Comparison of ENCODE assay signal across 8 cellular contexts in the genomic region with DNA sequence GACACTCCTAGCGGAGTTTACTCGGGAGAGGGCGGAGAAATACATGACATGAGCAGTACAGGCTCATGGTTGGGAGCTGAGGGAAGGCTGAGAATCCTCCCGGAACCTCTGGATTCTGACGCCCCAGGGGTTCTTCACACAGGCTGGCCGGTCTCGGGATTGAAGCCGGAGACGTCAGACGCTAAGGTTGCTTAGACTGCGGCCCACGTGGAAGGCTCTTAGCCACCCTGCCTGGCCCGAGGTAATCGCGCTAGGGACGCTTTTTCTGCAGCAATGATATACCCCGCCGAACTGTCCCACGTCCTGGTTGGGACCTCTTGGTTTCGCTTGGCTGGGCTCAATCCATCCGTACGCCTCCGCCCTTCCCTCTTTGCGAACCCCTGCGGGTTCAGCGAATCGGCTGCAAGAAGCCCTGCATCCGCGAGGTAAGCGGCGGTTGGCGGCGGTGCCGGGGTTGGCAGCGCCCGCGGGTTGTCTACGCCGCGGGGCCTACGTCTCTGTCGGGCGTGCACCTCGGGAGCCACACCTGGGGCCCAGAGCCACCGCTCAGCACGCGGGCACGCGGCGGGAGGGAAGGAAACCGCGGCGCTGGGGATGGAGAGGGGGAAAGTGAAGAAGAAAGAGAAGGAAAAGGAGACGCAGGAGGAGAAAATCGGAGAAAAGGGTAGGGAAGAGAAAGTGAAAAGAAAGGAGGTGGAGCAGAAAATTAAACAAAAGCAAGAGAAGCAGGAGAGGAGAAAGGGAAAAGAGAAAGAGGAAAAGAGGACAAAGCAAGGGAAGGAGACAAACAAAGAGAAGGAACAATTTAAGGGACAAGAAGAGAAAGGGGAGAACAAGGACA. TPM values are rescaled to one million over a fixed set of nuclear protein-coding genes. Genes with fewer than 3 reads are reported as not detected.
DNase-seq lines count a peak whose midpoint lies in the region; ATAC-seq, FAIRE-seq and TF ChIP-seq lines count a peak whose summit lies in the region.

A gene with protein sequence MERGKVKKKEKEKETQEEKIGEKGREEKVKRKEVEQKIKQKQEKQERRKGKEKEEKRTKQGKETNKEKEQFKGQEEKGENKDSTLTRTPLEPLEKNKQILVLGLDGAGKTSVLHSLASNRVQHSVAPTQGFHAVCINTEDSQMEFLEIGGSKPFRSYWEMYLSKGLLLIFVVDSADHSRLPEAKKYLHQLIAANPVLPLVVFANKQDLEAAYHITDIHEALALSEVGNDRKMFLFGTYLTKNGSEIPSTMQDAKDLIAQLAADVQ (plus strand): TSS at position 523 of the 841 bp plus-strand sequence. CDS start 72 bp downstream, at position 595.

- peak within 1 kb of the TSS; percentile 61 for H3K9ac ChIP-seq in NT2/D1 (ENCODE audit: insufficient read length, low read depth)

- CTCF ChIA-PET in activated naive CD4-positive, alpha-beta T cell treated with anti-CD3 and anti-CD28 coated beads, Interleukin-2, amount 10 ng/mL, durations not matched to agents 7 days and 5 days (lab: Charles Lee), result no interaction called here

- H3K36me3 Mint-ChIP-seq in activated naive CD4-positive, alpha-beta T cell treated with anti-CD3 and anti-CD28 coated beads, Interleukin-2, amount 10 ng/mL, durations not matched to agents 7 days and 5 days, result peaks cover 25% of the 10 kb centered on the region

- H3K4me1 ChIP-seq in NT2/D1 (ENCODE audit: insufficient read depth, insufficient read length), result no peaks in the 10 kb centered on the region
- H3K4me1 ChIP-seq in pancreas, result peaks cover 0 to 3% (median 0%) of the 10 kb centered on the region in 3 donors
- peaks cover 0 to 11% of the 10 kb centered on the region in 2 donors for H3K4me1 ChIP-seq in thoracic aorta (ENCODE audit: control insufficient read depth in 1 of 2, low read depth in 2 of 2)

- DNase-seq in DMS53 treated with DMSO at 0.1 percent for 48 hours (lab: John Stamatoyannopoulos, UW; ENCODE audit: unreplicated experiment) (peak; percentile 27), HFF-Myc (ENCODE audit: extremely low read depth, low read depth) (peak; percentile 37), NT2/D1 (ENCODE audit: low read depth, low spot score) (peak; percentile 28), Right ventricle myocardium inferior (ENCODE audit: missing footprints) (peak; percentile 73), pancreas (peak; percentile 21 to 81 (median 44)), thoracic aorta (ENCODE audit: low spot score) (peak; percentile 9), NCI-H1694 treated with DMSO at 0.1 percent for 48 hours (lab: John Stamatoyannopoulos, UW) (no peak)
- peak; percentile 76 for DNase-seq in activated naive CD4-positive, alpha-beta T cell treated with anti-CD3 and anti-CD28 coated beads, Interleukin-2, amount 10 ng/mL, durations not matched to agents 7 days and 5 days

- H3K27me3 ChIP-seq in NT2/D1 (ENCODE audit: insufficient read depth, insufficient read length) (peaks cover 16% of the 10 kb centered on the region), pancreas (no peaks in the 10 kb centered on the region), thoracic aorta (replicated peaks; ENCODE audit: insufficient read depth) (no peaks in the 10 kb centered on the region)

- peaks cover 23% of the 10 kb centered on the region for H3K27me3 Mint-ChIP-seq in activated naive CD4-positive, alpha-beta T cell treated with anti-CD3 and anti-CD28 coated beads, Interleukin-2, amount 10 ng/mL, durations not matched to agents 7 days and 5 days

- H3K9me3 ChIP-seq in NT2/D1 (ENCODE audit: insufficient read depth, low read length), result no peaks in the 10 kb centered on the region
- H3K9me3 ChIP-seq in pancreas, result no peaks in the 10 kb centered on the region
- H3K9me3 ChIP-seq in thoracic aorta, result no peaks in the 10 kb centered on the region

- intact Hi-C loops in Right ventricle myocardium inferior (cut with DNase I) (no loop called here), pancreas (cut with DNase I) (no loop called here)

- H3K4me3 ChIP-seq in HFF-Myc (replicated peaks; ENCODE audit: low read depth, low read length), result peak within 1 kb of the TSS; percentile 65
- peak within 1 kb of the TSS; percentile 33 for H3K4me3 ChIP-seq in NT2/D1 (ENCODE audit: insufficient read length, low read depth)
- H3K4me3 ChIP-seq in pancreas, result peak within 1 kb of the TSS; percentile 21 to 46 (median 30)
- peak within 1 kb of the TSS; percentile 87 for H3K4me3 ChIP-seq in thoracic aorta

- TF ChIP-seq CTCF in HFF-Myc (IDR thresholded peaks at IDR 0.05; ENCODE audit: low read depth, low read length, missing control alignments) (no peak), pancreas (IDR thresholded peaks at IDR 0.05) (no peak), thoracic aorta (IDR thresholded peaks at IDR 0.05) (no peak)

- H3K27ac Mint-ChIP-seq in activated naive CD4-positive, alpha-beta T cell treated with anti-CD3 and anti-CD28 coated beads, Interleukin-2, amount 10 ng/mL, durations not matched to agents 7 days and 5 days, result peak within 1 kb of the TSS; percentile 37

- H3K4me1 Mint-ChIP-seq in activated naive CD4-positive, alpha-beta T cell treated with anti-CD3 and anti-CD28 coated beads, Interleukin-2, amount 10 ng/mL, durations not matched to agents 7 days and 5 days, result peaks cover 22% of the 10 kb centered on the region

- FAIRE-seq in pancreas (lab: Jason Lieb, UNC), result no peak

- peaks cover 18% of the 10 kb centered on the region for H3K36me3 ChIP-seq in NT2/D1 (ENCODE audit: insufficient read depth, insufficient read length, low read length)
- peaks cover 0 to 24% (median 8%) of the 10 kb centered on the region in 3 donors for H3K36me3 ChIP-seq in pancreas
- H3K36me3 ChIP-seq in thoracic aorta, result peaks cover under 1% of the 10 kb centered on the region

- no peaks in the 10 kb centered on the region for H3K9me3 Mint-ChIP-seq in activated naive CD4-positive, alpha-beta T cell treated with anti-CD3 and anti-CD28 coated beads, Interleukin-2, amount 10 ng/mL, durations not matched to agents 7 days and 5 days

- peak within 1 kb of the TSS; percentile 70 for H3K4me3 Mint-ChIP-seq in activated naive CD4-positive, alpha-beta T cell treated with anti-CD3 and anti-CD28 coated beads, Interleukin-2, amount 10 ng/mL, durations not matched to agents 7 days and 5 days

- H3K27ac ChIP-seq in pancreas (no peak within 1 kb of the TSS), thoracic aorta (no peak within 1 kb of the TSS)

- peak; percentile 84 for ATAC-seq in Right ventricle myocardium inferior
- peak; percentile 80 to 93 (median 91) for ATAC-seq in pancreas
- peak; percentile 50 for ATAC-seq in thoracic aorta (ENCODE audit: insufficient number of reproducible peaks, low FRiP score, low read depth)

- WGBS in pancreas, 2 donors, result 3 to 7% methylated on average over 54 to 55 of the region's 55 CpGs

RNA-seq across cellular contexts. Expression of the gene that starts here (rescaled TPM):
- not detected for total RNA-seq in Right ventricle myocardium inferior
- total RNA-seq in pancreas, result under 1 TPM in 3 of 6 donors, not detected in 3; 0.12 to 0.31 (median 0.24) TPM
- polyA plus RNA-seq in pancreas, result under 1 TPM; 0.08 to 0.26 TPM
- not detected for total RNA-seq in thoracic aorta

Comparison
In these comparisons a context has a peak if more than half of its experiments do, and no peak if none do; other contexts are left out.
1. Peak in DNase-seq and ATAC-seq in Right ventricle myocardium inferior; RNA of the gene not detected or under 1 TPM.
2. Peak in DNase-seq, ATAC-seq and H3K4me3 ChIP-seq in pancreas; RNA of the gene not detected or under 1 TPM.
3. Peak in DNase-seq, ATAC-seq and H3K4me3 ChIP-seq in thoracic aorta; RNA of the gene not detected or under 1 TPM.
4. H3K4me3 ChIP-seq: peak in every context shown above with its lines; median percentile 87 in thoracic aorta; 65 in HFF-Myc; 33 in NT2/D1; 30 in pancreas.